19 cellular contexts compared by ENCODE assay signal in the genomic region with DNA sequence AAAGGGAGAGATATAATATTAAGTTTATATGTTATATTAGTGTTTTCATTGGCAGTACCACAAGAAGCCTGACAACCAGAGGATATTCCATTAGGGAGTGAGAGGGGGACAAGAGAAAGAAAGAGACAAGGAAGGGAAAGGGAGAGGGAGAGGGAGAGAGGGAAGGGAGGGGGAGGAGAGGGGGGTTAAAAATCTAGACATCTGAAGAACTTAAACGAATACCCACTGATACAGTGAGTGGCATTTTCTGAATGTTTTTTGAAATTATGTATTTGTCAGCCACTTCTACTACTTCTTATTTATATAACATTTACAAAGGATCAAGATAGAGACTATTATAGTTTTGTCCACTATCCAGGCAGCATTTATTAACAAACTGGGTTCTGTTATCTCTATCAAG. TPM values are rescaled to one million over a fixed set of nuclear protein-coding genes. Genes with fewer than 3 reads are reported as not detected.
A peak's percentile ranks its signal among the peaks of the same experiment; 100 is the strongest.
DNase-seq lines count a peak whose midpoint lies in the region; ATAC-seq, FAIRE-seq and TF ChIP-seq lines count a peak whose summit lies in the region.
"Had no signal": no experiment of that assay in that cellular context is flagged by ENCODE, and none has a peak within 500 bp of the region (broad histone marks: within the 10 kb centered on the region; RNA-seq: fewer than 3 reads in every experiment).

No MANE protein-coding gene starts in this region.

- TF ChIP-seq CTCF in HepG2 (CRISPR knock-in tag; IDR thresholded peaks at IDR 0.05): no peak
- no peak for TF ChIP-seq CTCF in right lobe of liver (IDR thresholded peaks at IDR 0.05)
- TF ChIP-seq CTCF in CD8-positive, alpha-beta T cell (IDR thresholded peaks at IDR 0.05): no peak

- H3K4me1 Mint-ChIP-seq in CD8-positive, alpha-beta T cell (ENCODE audit: low read depth): peaks cover 3% of the 10 kb centered on the region

- H3K9me2 ChIP-seq in Karpas-422 (replicated peaks; ENCODE audit: insufficient read depth, low read length): no peaks in the 10 kb centered on the region

- CTCF ChIA-PET in HepG2 (lab: Yijun Ruan, JAX; ENCODE audit: low intra/inter-chr PET ratio, low total read pairs): no interaction called here
- CTCF ChIA-PET in CD8-positive, alpha-beta T cell (lab: Charles Lee): no interaction called here

- H3K4me3 Mint-ChIP-seq in CD8-positive, alpha-beta T cell: no peak overlapping the region
- H3K4me3 Mint-ChIP-seq: CD14-positive monocyte; CD4-positive, alpha-beta memory T cell; CD4-positive, CD25-positive, alpha-beta regulatory T cell had no signal

- H3K27me3 Mint-ChIP-seq in CD8-positive, alpha-beta T cell (ENCODE audit: low read depth): peaks cover 6% of the 10 kb centered on the region

- H3K4me2 ChIP-seq in HepG2 (ENCODE audit: low read depth, low read length): no peak overlapping the region
- H3K4me2 ChIP-seq in Karpas-422 (ENCODE audit: low read depth, low read length, poor library complexity, severe bottlenecking): no peak overlapping the region
- H3K4me2 ChIP-seq: BLaER1 had no signal

- no peaks in the 10 kb centered on the region for H3K9me3 Mint-ChIP-seq in CD8-positive, alpha-beta T cell
- H3K9me3 Mint-ChIP-seq: CD4-positive, alpha-beta memory T cell; CD4-positive, CD25-positive, alpha-beta regulatory T cell had no signal

- H3K79me2 ChIP-seq in HepG2 (ENCODE audit: insufficient read depth, low read length) (no peaks in the 10 kb centered on the region), Karpas-422 (ENCODE audit: low read length) (no peaks in the 10 kb centered on the region)

- 0 out of 5 replicates have a peak, but pooled peaks cover 0 to 3% of the 10 kb centered on the region in 2 experiments for H3K27me3 ChIP-seq in HepG2 (ENCODE audit: control insufficient read depth in 1 of 2, insufficient read depth in 2 of 2, low read length in 2 of 2)
- H3K27me3 ChIP-seq in right lobe of liver: no peaks in the 10 kb centered on the region
- no peaks in the 10 kb centered on the region for H3K27me3 ChIP-seq in Karpas-422 (ENCODE audit: low read length)
- H3K27me3 ChIP-seq in CD8-positive, alpha-beta T cell (ENCODE audit: insufficient read depth, low read length): no peaks in the 10 kb centered on the region
- H3K27me3 ChIP-seq: BE2C, BLaER1 had no signal

- H3K36me3 ChIP-seq in HepG2 (replicated peaks in 1 of 2; ENCODE audit: control insufficient read depth in 1 of 2, insufficient read depth in 2 of 2, low read length in 2 of 2): no peaks in the 10 kb centered on the region
- no peaks in the 10 kb centered on the region for H3K36me3 ChIP-seq in right lobe of liver
- no peaks in the 10 kb centered on the region for H3K36me3 ChIP-seq in Karpas-422 (ENCODE audit: insufficient read depth, low read length)
- no peaks in the 10 kb centered on the region for H3K36me3 ChIP-seq in CD8-positive, alpha-beta T cell (ENCODE audit: insufficient read depth, low read length)
- H3K36me3 ChIP-seq: BE2C, BLaER1 had no signal

- WGBS in HepG2 (ENCODE audit: low lambda C conversion rate): 0% methylated on average over 1 of the region's 1 CpG
- WGBS in right lobe of liver (ENCODE audit: insufficient coverage, low coverage, low lambda C conversion rate, missing lambda C conversion rate): 85% methylated on average over 1 of the region's 1 CpG

- H3K27ac Mint-ChIP-seq in CD8-positive, alpha-beta T cell: no peak overlapping the region
- H3K27ac Mint-ChIP-seq: CD14-positive monocyte; CD4-positive, alpha-beta memory T cell had no signal

- H3K4me1 ChIP-seq in HepG2 (ENCODE audit: insufficient read depth, low read length) (no peaks in the 10 kb centered on the region), right lobe of liver (peaks cover 0 to 16% (median 3%) of the 10 kb centered on the region in 4 donors), Karpas-422 (ENCODE audit: low read length) (no peaks in the 10 kb centered on the region)
- no peaks in the 10 kb centered on the region for H3K4me1 ChIP-seq in CD8-positive, alpha-beta T cell (ENCODE audit: insufficient read depth, low read length)
- H3K4me1 ChIP-seq: BE2C, BLaER1, Caco-2 had no signal

- DNase-seq in HepG2 (ENCODE audit: low spot score) (no peak), right lobe of liver (no peak), Karpas-422 (peak; percentile 9)
- DNase-seq in CD8-positive, alpha-beta T cell: no peak
- DNase-seq: 8988T; ACHN; BE2C; C1 segment of cervical spinal cord; Caco-2; Calu3; CD4-positive, alpha-beta memory T cell; CD4-positive, CD25-positive, alpha-beta regulatory T cell; DMS79 treated with DMSO at 0.1 percent for 48 hours; GF-D8 had no signal

- no peak overlapping the region for H3K9ac ChIP-seq in HepG2 (ENCODE audit: insufficient read depth, low read depth, low read length)
- H3K9ac ChIP-seq in Karpas-422 (ENCODE audit: low read length): no peak overlapping the region
- H3K9ac ChIP-seq: BLaER1 had no signal

- no TSS peak for BruUV-seq in HepG2 (replicated peaks; lab: Mats Ljungman, UMichigan)

- no peak overlapping the region for H3K4me3 ChIP-seq in HepG2 (replicated peaks in 1 of 3; ENCODE audit: insufficient read depth in 1 of 3, low read depth in 2 of 3, low read length in 3 of 3)
- no peak overlapping the region for H3K4me3 ChIP-seq in right lobe of liver
- no peak overlapping the region for H3K4me3 ChIP-seq in Karpas-422 (ENCODE audit: low read length)
- no peak overlapping the region for H3K4me3 ChIP-seq in CD8-positive, alpha-beta T cell (ENCODE audit: low read depth, low read length)
- H3K4me3 ChIP-seq: BLaER1 had no signal

- no peak overlapping the region for H3K27ac ChIP-seq in HepG2 (ENCODE audit: extremely low read length, insufficient read depth, low read length)
- H3K27ac ChIP-seq in right lobe of liver: no peak overlapping the region
- no peak overlapping the region for H3K27ac ChIP-seq in Karpas-422 (ENCODE audit: low read length)
- H3K27ac ChIP-seq in CD8-positive, alpha-beta T cell (ENCODE audit: low read depth, low read length): no peak overlapping the region
- H3K27ac ChIP-seq: BLaER1 had no signal

- intact Hi-C loops in HepG2 (cut with micrococcal nuclease; ENCODE audit: unreplicated experiment): no loop called here
- intact Hi-C loops in right lobe of liver (cut with DNase I): no loop called here
- intact Hi-C loops in CD8-positive, alpha-beta T cell (cut with DNase I, micrococcal nuclease): no loop called here

- TF ChIP-seq POLR2A in HepG2 (IDR thresholded peaks at IDR 0.05; ENCODE audit: insufficient read depth in 1 of 2, low read depth in 2 of 2, low read length in 2 of 2): no peak
- TF ChIP-seq POLR2A in right lobe of liver (IDR thresholded peaks at IDR 0.05): no peak

- POLR2A ChIA-PET in HepG2 (lab: Yijun Ruan, JAX): no interaction called here
- POLR2A ChIA-PET in CD8-positive, alpha-beta T cell (lab: Charles Lee): interaction anchor here (2.1 kb wide), 1 partner anchor 11 kb away, joined by 13 read pairs; a partner anchor contains a TSS

- ATAC-seq in HepG2 (no peak), right lobe of liver (no peak), GM18498 (IDR thresholded peaks at IDR 0.05; ENCODE audit: unreplicated experiment) (no peak)
- no peak for ATAC-seq in CD8-positive, alpha-beta T cell

- no peaks in the 10 kb centered on the region for H4K20me1 ChIP-seq in HepG2 (ENCODE audit: insufficient read depth, low read length)
- no peaks in the 10 kb centered on the region for H4K20me1 ChIP-seq in Karpas-422 (ENCODE audit: insufficient read depth, low read depth, low read length)
- H4K20me1 ChIP-seq: BLaER1 had no signal

- in situ Hi-C loops in HepG2 (cut with HindIII; ENCODE audit: extremely low pct_ligation_motif_present, low pct_unique_long_range_greater_than_20kb): no loop called here

- H3K36me3 Mint-ChIP-seq in CD8-positive, alpha-beta T cell: no peaks in the 10 kb centered on the region
- H3K36me3 Mint-ChIP-seq: CD4-positive, alpha-beta memory T cell; CD4-positive, CD25-positive, alpha-beta regulatory T cell had no signal

- no peak for TF ChIP-seq RAD21 in HepG2 (CRISPR knock-in tag; IDR thresholded peaks at IDR 0.05)

- H3K9me3 ChIP-seq in HepG2 (ENCODE audit: low read length) (no peaks in the 10 kb centered on the region), right lobe of liver (no peaks in the 10 kb centered on the region), Karpas-422 (ENCODE audit: low read length) (no peaks in the 10 kb centered on the region)
- no peaks in the 10 kb centered on the region for H3K9me3 ChIP-seq in CD8-positive, alpha-beta T cell (ENCODE audit: low read length)
- H3K9me3 ChIP-seq: BE2C had no signal

- FAIRE-seq in HepG2 (lab: Jason Lieb, UNC): no peak
- FAIRE-seq: GM12891, GM18507 had no signal

- no peak overlapping the region for H2AFZ ChIP-seq in HepG2 (ENCODE audit: low read length)
- H2AFZ ChIP-seq in Karpas-422 (ENCODE audit: low read length): no peak overlapping the region

- TF ChIP-seq EP300 in HepG2 (IDR thresholded peaks at IDR 0.05; ENCODE audit: low read depth in 2 of 2, low read length in 2 of 2) (no peak), HepG2 (CRISPR knock-in tag; IDR thresholded peaks at IDR 0.05; ENCODE audit: borderline replicate concordance) (no peak)

RNA-seq across cellular contexts. Expression of a gene that starts 11.6 kb away (rescaled TPM):
- total RNA-seq in HepG2 (2016; rRNA removed; fragmentation: Illumina TruSeq; extraction: Trizol) (14.7 and 21.7 TPM in 2 replicates), right lobe of liver (10 to 100 TPM in 1 of 6 experiments, 1 to 10 TPM in 5; 5.7 to 12.7 (median 7.1) TPM)
- 3.1 and 3.8 TPM in 2 replicates for total RNA-seq in HepG2 (2016; cell fraction: cytosol; rRNA removed; fragmentation: Illumina TruSeq; extraction: Trizol; ENCODE audit: low read depth)
- total RNA-seq in HepG2 (2016; cell fraction: insoluble cytoplasmic fraction; rRNA removed; fragmentation: Illumina TruSeq; extraction: Trizol): 14.9 and 19.2 TPM in 2 replicates
- 11.9 and 12.0 TPM in 2 replicates for total RNA-seq in HepG2 (2016; cell fraction: membrane; rRNA removed; fragmentation: Illumina TruSeq; extraction: Trizol)
- total RNA-seq in HepG2 (2016; cell fraction: nucleus; rRNA removed; fragmentation: Illumina TruSeq; extraction: Trizol): 15.4 and 23.4 TPM in 2 replicates
- 7.8 and 8.0 TPM in 2 replicates for polyA plus RNA-seq in HepG2 (2011; rRNA removed)
- polyA plus RNA-seq in HepG2 (2011; cell fraction: cytosol; rRNA removed): 3.2 and 3.6 TPM in 2 replicates
- polyA plus RNA-seq in HepG2 (2011; cell fraction: nucleus; rRNA removed): 6.9 and 7.7 TPM in 2 replicates
- 4.4 and 4.7 TPM in 2 replicates for polyA plus RNA-seq in HepG2 (2012)
- 0.86 and 1.0 TPM in 2 replicates for polyA plus RNA-seq in HepG2 (2016; cell fraction: cytosol; fragmentation: Illumina TruSeq; extraction: Trizol; ENCODE audit: low read depth)
- polyA plus RNA-seq in HepG2 (2016; cell fraction: insoluble cytoplasmic fraction; fragmentation: Illumina TruSeq; extraction: Trizol; ENCODE audit: low read depth): 12.4 and 13.0 TPM in 2 replicates
- 4.1 and 4.7 TPM in 2 replicates for polyA plus RNA-seq in HepG2 (2016; cell fraction: membrane; fragmentation: Illumina TruSeq; extraction: Trizol; ENCODE audit: low read depth)
- 12.7 and 13.5 TPM in 2 replicates for polyA plus RNA-seq in HepG2 (2016; cell fraction: nucleus; fragmentation: Illumina TruSeq; extraction: Trizol; ENCODE audit: insufficient read depth, low read depth)
- 14.3 and 57.8 TPM in 2 replicates for polyA minus RNA-seq in HepG2 (2011; rRNA and poly(A)+ RNA removed; ENCODE audit: low replicate concordance)
- polyA minus RNA-seq in HepG2 (2011; cell fraction: cytosol; rRNA and poly(A)+ RNA removed): 6.7 and 8.3 TPM in 2 replicates
- polyA minus RNA-seq in HepG2 (2011; cell fraction: nucleus; rRNA and poly(A)+ RNA removed): 20.9 and 37.0 TPM in 2 replicates
- total RNA-seq in Karpas-422 (2014; rRNA removed; shearing (Covaris generic); ENCODE audit: low replicate concordance): 21.9 and 48.9 TPM in 2 replicates
- total RNA-seq in CD8-positive, alpha-beta T cell: 10 to 100 TPM; 63.6 to 69.1 TPM
